1 cellular context compared by ENCODE assay signal in the genomic region with DNA sequence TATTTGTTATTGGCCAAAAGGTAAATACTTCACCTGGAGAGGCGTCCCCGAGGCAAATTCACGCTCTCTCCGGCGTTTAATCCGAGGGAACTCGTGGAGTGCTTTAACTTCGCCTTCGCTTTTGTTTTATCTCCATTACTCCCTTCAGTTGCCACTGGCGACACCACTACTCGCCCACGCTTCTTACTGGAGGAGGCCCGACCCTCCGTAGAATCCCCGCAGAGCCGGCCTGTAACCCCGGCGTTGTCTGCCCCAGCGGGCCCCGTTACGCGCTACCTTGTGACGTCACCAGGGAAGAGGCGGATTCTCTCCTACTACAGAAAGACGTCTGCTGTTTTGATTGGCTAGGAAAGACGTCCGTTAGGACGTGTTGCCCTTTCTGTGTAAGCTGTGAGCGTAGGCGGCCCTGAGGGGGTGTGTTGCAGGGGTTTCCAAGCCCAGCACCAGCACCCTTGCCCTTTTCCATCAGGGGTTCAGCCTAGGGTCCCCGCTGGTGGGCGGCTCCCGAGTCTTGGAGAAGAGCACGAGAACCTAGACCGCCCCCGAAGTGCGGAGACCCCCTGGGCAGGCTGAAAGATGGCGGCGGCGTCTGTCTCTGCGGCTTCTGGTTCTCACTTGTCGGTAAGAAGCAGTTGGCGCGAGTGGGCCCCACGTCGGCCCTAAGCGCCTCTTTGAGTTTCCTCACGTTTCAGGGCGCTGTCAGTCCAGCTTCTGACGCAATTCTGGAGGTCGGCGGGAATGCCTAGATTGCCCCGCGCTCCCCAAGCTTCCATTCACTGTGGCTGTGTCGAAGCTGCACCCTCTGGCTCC.
TF ChIP-seq lines count a peak whose summit lies in the region.

TSS of gene CEP57 (plus strand) at position 376 of the 810 bp plus-strand sequence. CDS start at position 577, 201 bp downstream.

TF ChIP-seq in HepG2, 621 proteins besides CTCF, POLR2A, EP300 and RAD21 (continued from another document and continues in another):
- TF ChIP-seq, protein P1, sequence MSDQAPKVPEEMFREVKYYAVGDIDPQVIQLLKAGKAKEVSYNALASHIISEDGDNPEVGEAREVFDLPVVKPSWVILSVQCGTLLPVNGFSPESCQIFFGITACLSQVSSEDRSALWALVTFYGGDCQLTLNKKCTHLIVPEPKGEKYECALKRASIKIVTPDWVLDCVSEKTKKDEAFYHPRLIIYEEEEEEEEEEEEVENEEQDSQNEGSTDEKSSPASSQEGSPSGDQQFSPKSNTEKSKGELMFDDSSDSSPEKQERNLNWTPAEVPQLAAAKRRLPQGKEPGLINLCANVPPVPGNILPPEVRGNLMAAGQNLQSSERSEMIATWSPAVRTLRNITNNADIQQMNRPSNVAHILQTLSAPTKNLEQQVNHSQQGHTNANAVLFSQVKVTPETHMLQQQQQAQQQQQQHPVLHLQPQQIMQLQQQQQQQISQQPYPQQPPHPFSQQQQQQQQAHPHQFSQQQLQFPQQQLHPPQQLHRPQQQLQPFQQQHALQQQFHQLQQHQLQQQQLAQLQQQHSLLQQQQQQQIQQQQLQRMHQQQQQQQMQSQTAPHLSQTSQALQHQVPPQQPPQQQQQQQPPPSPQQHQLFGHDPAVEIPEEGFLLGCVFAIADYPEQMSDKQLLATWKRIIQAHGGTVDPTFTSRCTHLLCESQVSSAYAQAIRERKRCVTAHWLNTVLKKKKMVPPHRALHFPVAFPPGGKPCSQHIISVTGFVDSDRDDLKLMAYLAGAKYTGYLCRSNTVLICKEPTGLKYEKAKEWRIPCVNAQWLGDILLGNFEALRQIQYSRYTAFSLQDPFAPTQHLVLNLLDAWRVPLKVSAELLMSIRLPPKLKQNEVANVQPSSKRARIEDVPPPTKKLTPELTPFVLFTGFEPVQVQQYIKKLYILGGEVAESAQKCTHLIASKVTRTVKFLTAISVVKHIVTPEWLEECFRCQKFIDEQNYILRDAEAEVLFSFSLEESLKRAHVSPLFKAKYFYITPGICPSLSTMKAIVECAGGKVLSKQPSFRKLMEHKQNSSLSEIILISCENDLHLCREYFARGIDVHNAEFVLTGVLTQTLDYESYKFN (CRISPR knock-in tag; conservative IDR thresholded peaks at IDR 0.05): 0 out of 2 replicates have a peak, but pooled peaks have one; percentile 19
- no peak for TF ChIP-seq CAMTA2 (CRISPR knock-in tag; IDR thresholded peaks at IDR 0.05; ENCODE audit: borderline replicate concordance)
- 0 out of 2 replicates have a peak, but pooled peaks have one; percentile 26 for TF ChIP-seq ARNT2 (CRISPR knock-in tag; IDR thresholded peaks at IDR 0.05; ENCODE audit: low read depth)
- TF ChIP-seq DNMT3B (CRISPR knock-in tag; conservative IDR thresholded peaks at IDR 0.05): no peak
- TF ChIP-seq JUND (CRISPR knock-in tag; IDR thresholded peaks at IDR 0.05): no peak
- TF ChIP-seq ZNF672 (CRISPR knock-in tag; IDR thresholded peaks at IDR 0.05): no peak
- peak; percentile 39; the same call in 1 of the 2 replicates for TF ChIP-seq ETV6 (CRISPR knock-in tag; conservative IDR thresholded peaks at IDR 0.05)
- no peak for TF ChIP-seq ONECUT2 (CRISPR knock-in tag; IDR thresholded peaks at IDR 0.05)
- TF ChIP-seq ZNF878 (CRISPR knock-in tag; IDR thresholded peaks at IDR 0.05): 0 out of 2 replicates have a peak, but pooled peaks have one; percentile 47
- 0 out of 2 replicates have a peak, but pooled peaks have one; percentile 21 for TF ChIP-seq ZFP82 (CRISPR knock-in tag; IDR thresholded peaks at IDR 0.05; ENCODE audit: borderline replicate concordance)
- peak; percentile 50; the same call in 1 of the 2 replicates for TF ChIP-seq ZNF230 (CRISPR knock-in tag; IDR thresholded peaks at IDR 0.05)
- peak; percentile 89 for TF ChIP-seq HOXA3 (CRISPR knock-in tag; IDR thresholded peaks at IDR 0.05)
- 0 out of 2 replicates have a peak, but pooled peaks have one; percentile 7 for TF ChIP-seq SNAPC2 (CRISPR knock-in tag; IDR thresholded peaks at IDR 0.05)
- TF ChIP-seq, protein P2, sequence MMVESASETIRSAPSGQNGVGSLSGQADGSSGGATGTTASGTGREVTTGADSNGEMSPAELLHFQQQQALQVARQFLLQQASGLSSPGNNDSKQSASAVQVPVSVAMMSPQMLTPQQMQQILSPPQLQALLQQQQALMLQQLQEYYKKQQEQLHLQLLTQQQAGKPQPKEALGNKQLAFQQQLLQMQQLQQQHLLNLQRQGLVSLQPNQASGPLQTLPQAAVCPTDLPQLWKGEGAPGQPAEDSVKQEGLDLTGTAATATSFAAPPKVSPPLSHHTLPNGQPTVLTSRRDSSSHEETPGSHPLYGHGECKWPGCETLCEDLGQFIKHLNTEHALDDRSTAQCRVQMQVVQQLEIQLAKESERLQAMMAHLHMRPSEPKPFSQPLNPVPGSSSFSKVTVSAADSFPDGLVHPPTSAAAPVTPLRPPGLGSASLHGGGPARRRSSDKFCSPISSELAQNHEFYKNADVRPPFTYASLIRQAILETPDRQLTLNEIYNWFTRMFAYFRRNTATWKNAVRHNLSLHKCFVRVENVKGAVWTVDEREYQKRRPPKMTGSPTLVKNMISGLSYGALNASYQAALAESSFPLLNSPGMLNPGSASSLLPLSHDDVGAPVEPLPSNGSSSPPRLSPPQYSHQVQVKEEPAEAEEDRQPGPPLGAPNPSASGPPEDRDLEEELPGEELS (CRISPR knock-in tag; IDR thresholded peaks at IDR 0.05): 0 out of 2 replicates have a peak, but pooled peaks have one; percentile 11
- peak; percentile 47 for TF ChIP-seq RBFOX2 (IDR thresholded peaks at IDR 0.05; ENCODE audit: low read depth, low read length)
- TF ChIP-seq TEAD3 (CRISPR knock-in tag; optimal IDR thresholded peaks at IDR 0.05; ENCODE audit: borderline replicate concordance): no peak
- no peak for TF ChIP-seq PPARG (CRISPR knock-in tag; conservative IDR thresholded peaks at IDR 0.05)
- TF ChIP-seq, protein P3, sequence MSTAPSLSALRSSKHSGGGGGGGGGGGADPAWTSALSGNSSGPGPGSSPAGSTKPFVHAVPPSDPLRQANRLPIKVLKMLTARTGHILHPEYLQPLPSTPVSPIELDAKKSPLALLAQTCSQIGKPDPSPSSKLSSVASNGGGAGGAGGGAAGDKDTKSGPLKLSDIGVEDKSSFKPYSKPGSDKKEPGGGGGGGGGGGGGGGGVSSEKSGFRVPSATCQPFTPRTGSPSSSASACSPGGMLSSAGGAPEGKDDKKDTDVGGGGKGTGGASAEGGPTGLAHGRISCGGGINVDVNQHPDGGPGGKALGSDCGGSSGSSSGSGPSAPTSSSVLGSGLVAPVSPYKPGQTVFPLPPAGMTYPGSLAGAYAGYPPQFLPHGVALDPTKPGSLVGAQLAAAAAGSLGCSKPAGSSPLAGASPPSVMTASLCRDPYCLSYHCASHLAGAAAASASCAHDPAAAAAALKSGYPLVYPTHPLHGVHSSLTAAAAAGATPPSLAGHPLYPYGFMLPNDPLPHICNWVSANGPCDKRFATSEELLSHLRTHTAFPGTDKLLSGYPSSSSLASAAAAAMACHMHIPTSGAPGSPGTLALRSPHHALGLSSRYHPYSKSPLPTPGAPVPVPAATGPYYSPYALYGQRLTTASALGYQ (CRISPR knock-in tag; IDR thresholded peaks at IDR 0.05): no peak
- no peak; the same call in 1 of the 2 replicates for TF ChIP-seq MED13 (CRISPR knock-in tag; IDR thresholded peaks at IDR 0.05)
- 0 out of 2 replicates have a peak, but pooled peaks have one; percentile 49 for TF ChIP-seq ZBTB20 (CRISPR knock-in tag; IDR thresholded peaks at IDR 0.05; ENCODE audit: borderline replicate concordance, low read depth)
- 0 out of 2 replicates have a peak, but pooled peaks have one; percentile 8 for TF ChIP-seq RARA (CRISPR knock-in tag; IDR thresholded peaks at IDR 0.05)
- TF ChIP-seq SNAI1 (CRISPR knock-in tag; IDR thresholded peaks at IDR 0.05; ENCODE audit: borderline replicate concordance): 0 out of 2 replicates have a peak, but pooled peaks have one; percentile 9
- 0 out of 2 replicates have a peak, but pooled peaks have one; percentile 42 for TF ChIP-seq BRD4 (CRISPR knock-in tag; IDR thresholded peaks at IDR 0.05)
- TF ChIP-seq DMAP1 (CRISPR knock-in tag; IDR thresholded peaks at IDR 0.05): peak; percentile 25; the same call in 1 of the 2 replicates
- TF ChIP-seq ELF4 (CRISPR knock-in tag; IDR thresholded peaks at IDR 0.05; ENCODE audit: borderline replicate concordance): 0 out of 2 replicates have a peak, but pooled peaks have one; percentile 4
- no peak for TF ChIP-seq ZNF710 (CRISPR knock-in tag; IDR thresholded peaks at IDR 0.05; ENCODE audit: borderline replicate concordance)
- TF ChIP-seq CBFB (CRISPR knock-in tag; IDR thresholded peaks at IDR 0.05): no peak
- peak; percentile 67 for TF ChIP-seq YEATS4 (CRISPR knock-in tag; IDR thresholded peaks at IDR 0.05; ENCODE audit: borderline replicate concordance)
- no peak for TF ChIP-seq ZMYM3 (CRISPR knock-in tag; IDR thresholded peaks at IDR 0.05)
- no peak; the same call in 1 of the 2 replicates for TF ChIP-seq NR2C2 (CRISPR knock-in tag; IDR thresholded peaks at IDR 0.05; ENCODE audit: borderline replicate concordance)
- TF ChIP-seq MIXL1 (CRISPR knock-in tag; IDR thresholded peaks at IDR 0.05): no peak
- peak; percentile 25; the same call in 1 of the 2 replicates for TF ChIP-seq ARNTL (CRISPR knock-in tag; IDR thresholded peaks at IDR 0.05)
- TF ChIP-seq TFE3 (CRISPR knock-in tag; IDR thresholded peaks at IDR 0.05): no peak
- TF ChIP-seq ZNF44 (CRISPR knock-in tag; IDR thresholded peaks at IDR 0.05): no peak
- TF ChIP-seq RNF2 (conservative IDR thresholded peaks at IDR 0.05; ENCODE audit: low read depth): no peak
- TF ChIP-seq HNF4A (CRISPR knock-in tag; IDR thresholded peaks at IDR 0.05): no peak
- peak; percentile 11; the same call in 1 of the 2 replicates for TF ChIP-seq ZNF768 (CRISPR knock-in tag; IDR thresholded peaks at IDR 0.05)
- TF ChIP-seq ZNF563 (CRISPR knock-in tag; IDR thresholded peaks at IDR 0.05): 0 out of 2 replicates have a peak, but pooled peaks have one; percentile 32
- peak; percentile 100 for TF ChIP-seq CREB1 (IDR thresholded peaks at IDR 0.05)
- peak; percentile 96 for TF ChIP-seq CREB1 (CRISPR knock-in tag; IDR thresholded peaks at IDR 0.05)
- TF ChIP-seq NFKB2 (CRISPR knock-in tag; IDR thresholded peaks at IDR 0.05; ENCODE audit: borderline replicate concordance): no peak
- peak; percentile 49 for TF ChIP-seq ZFY (CRISPR knock-in tag; IDR thresholded peaks at IDR 0.05)
- peak; percentile 44; the same call in 1 of the 2 replicates for TF ChIP-seq MXD1 (CRISPR knock-in tag; IDR thresholded peaks at IDR 0.05)
- TF ChIP-seq CEBPG (CRISPR knock-in tag; IDR thresholded peaks at IDR 0.05): no peak
- TF ChIP-seq BORCS8-MEF2B (CRISPR knock-in tag; IDR thresholded peaks at IDR 0.05): no peak
- no peak for TF ChIP-seq FIP1L1 (IDR thresholded peaks at IDR 0.05; ENCODE audit: borderline replicate concordance, insufficient read depth, low read depth, low read length)
- TF ChIP-seq CCAR2 (optimal IDR thresholded peaks at IDR 0.05; ENCODE audit: low read depth, low read length): no peak
- TF ChIP-seq TEF (CRISPR knock-in tag; IDR thresholded peaks at IDR 0.05): no peak
- TF ChIP-seq YY1 (IDR thresholded peaks at IDR 0.05; ENCODE audit: insufficient read depth, insufficient replicate concordance, low read depth, low read length): peak; percentile 85
- 0 out of 2 replicates have a peak, but pooled peaks have one; percentile 2 for TF ChIP-seq ZNF24 (IDR thresholded peaks at IDR 0.05)
- TF ChIP-seq ZC3H4 (CRISPR knock-in tag; IDR thresholded peaks at IDR 0.05; ENCODE audit: borderline replicate concordance): 0 out of 2 replicates have a peak, but pooled peaks have one; percentile 9
- peak; percentile 96 for TF ChIP-seq ZBTB21 (CRISPR knock-in tag; IDR thresholded peaks at IDR 0.05)
- no peak for TF ChIP-seq ZNF530 (CRISPR knock-in tag; IDR thresholded peaks at IDR 0.05; ENCODE audit: low read depth)
- TF ChIP-seq MXD3 (CRISPR knock-in tag; IDR thresholded peaks at IDR 0.05): no peak; the same call in 1 of the 2 replicates
- no peak for TF ChIP-seq ZKSCAN8 (CRISPR knock-in tag; IDR thresholded peaks at IDR 0.05; ENCODE audit: borderline replicate concordance)
- TF ChIP-seq ZNF329 (CRISPR knock-in tag; IDR thresholded peaks at IDR 0.05; ENCODE audit: low read depth): no peak
- peak; percentile 78; the same call in 1 of the 2 replicates for TF ChIP-seq RFX5 (IDR thresholded peaks at IDR 0.05; ENCODE audit: low read depth, low read length)
